Comparison of ENCODE assay signal across 8 cellular contexts in the genomic region with DNA sequence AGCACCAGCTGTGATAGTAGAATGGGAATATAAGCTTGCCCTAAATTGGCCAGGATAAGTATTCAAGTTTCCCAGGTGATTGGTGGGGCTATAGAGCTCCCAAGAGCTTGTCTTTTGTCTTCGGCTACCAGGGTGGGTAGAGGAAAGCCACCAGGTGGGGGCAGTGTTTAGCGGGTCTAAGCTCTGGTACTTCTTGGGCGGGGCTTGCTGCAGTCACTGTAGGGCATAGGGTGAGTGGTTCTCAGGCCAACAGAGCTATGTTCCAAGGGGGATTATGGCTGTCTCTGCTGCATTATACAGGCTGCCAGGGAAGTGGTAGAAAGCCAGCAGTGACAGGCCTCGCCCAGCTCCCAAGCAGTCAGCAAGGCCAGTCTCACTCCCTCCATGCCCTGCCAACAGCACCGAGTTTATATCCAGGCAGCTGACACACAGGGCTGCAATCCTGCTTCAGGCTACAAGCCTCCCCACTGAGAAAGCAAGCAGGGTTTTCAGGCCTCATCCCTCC.
A peak's percentile ranks its signal among the peaks of the same experiment; 100 is the strongest.
DNase-seq lines count a peak whose midpoint lies in the region; ATAC-seq and TF ChIP-seq lines count a peak whose summit lies in the region.

No MANE protein-coding gene starts in this region.

- H3K9me3 ChIP-seq in mammary epithelial cell (replicated peaks; ENCODE audit: insufficient read depth, low read length): no peaks in the 10 kb centered on the region

- CTCF ChIA-PET in mammary epithelial cell (lab: Charles Lee; ENCODE audit: low non-redundant PET): interaction anchor here (0.6 to 1.5 kb wide), 6 partner anchors 41 to 780 kb away, joined by 3 to 24 read pairs (median 4); no protein-coding TSS in a partner anchor

- TF ChIP-seq CTCF in mammary epithelial cell (conservative IDR thresholded peaks at IDR 0.05 in 1 of 2, IDR thresholded peaks at IDR 0.05 in 1 of 2; ENCODE audit: extremely low read depth in 1 of 2, insufficient read depth in 1 of 2, low read depth in 1 of 2, low read length in 2 of 2): peak; percentile 68 to 80

- no peaks in the 10 kb centered on the region for H4K20me1 ChIP-seq in mammary epithelial cell (ENCODE audit: insufficient read depth, low read length)

- intact Hi-C loops in mammary epithelial cell (cut with micrococcal nuclease): loop anchor here (1.0 to 2.0 kb wide), 3 partner anchors 44 to 132 kb away; no protein-coding TSS in a partner anchor

- DNase-seq in ELF-1 (ENCODE audit: low read depth, low spot score) (peak; percentile 95), LHCN-M2 (ENCODE audit: low read depth) (peak; percentile 68), UCSD-AML1 (lab: John Stamatoyannopoulos, UW; ENCODE audit: unreplicated experiment) (peak; percentile 68), mammary epithelial cell (peak; percentile 67), kidney tubule cell (ENCODE audit: low spot score) (peak; percentile 74), NCI-H345 (lab: John Stamatoyannopoulos, UW) (no peak)
- DNase-seq in stimulated activated CD4-positive, alpha-beta T cell treated with anti-CD3 and anti-CD28 coated beads, TNF-alpha, amount 100 ng/mL, for 4 hours (ENCODE audit: low read depth in 3 of 3): peak; percentile 28 to 38 (median 31)

- H3K79me2 ChIP-seq in mammary epithelial cell (ENCODE audit: insufficient read depth, low read length): no peaks in the 10 kb centered on the region

- H3K4me3 ChIP-seq in mammary epithelial cell (replicated peaks in 1 of 3; ENCODE audit: insufficient read depth in 1 of 3, low read depth in 2 of 3, low read length in 3 of 3): no peak overlapping the region

- H3K36me3 ChIP-seq in mammary epithelial cell (ENCODE audit: insufficient read depth, low read length): no peaks in the 10 kb centered on the region

- dilution Hi-C loops in mammary epithelial cell (cut with HindIII; ENCODE audit: low sequenced_read_pairs): loop anchor here (5.0 to 10.0 kb wide), 2 partner anchors 62 to 90 kb away; no protein-coding TSS in a partner anchor

- H3K27ac ChIP-seq in mammary epithelial cell (ENCODE audit: insufficient read depth, low read depth, low read length): no peak overlapping the region

- ATAC-seq in GM21529 (IDR thresholded peaks at IDR 0.05; ENCODE audit: unreplicated experiment): peak; percentile 93

- H3K4me2 ChIP-seq in mammary epithelial cell (ENCODE audit: insufficient read depth, low read depth, low read length): no peak overlapping the region

- peak overlapping the region; percentile 27 for H2AFZ ChIP-seq in mammary epithelial cell (ENCODE audit: low read depth, low read length)

- WGBS in mammary epithelial cell (ENCODE audit: low coverage, missing lambda C conversion rate): 23% methylated on average over 5 of the region's 5 CpGs

- in situ Hi-C loops in mammary epithelial cell (cut with MboI; ENCODE audit: low sequenced_read_pairs in 2 of 2): no loop called here

- H3K27me3 ChIP-seq in mammary epithelial cell (ENCODE audit: insufficient read depth, low read length): no peaks in the 10 kb centered on the region

- no peak overlapping the region for H3K9ac ChIP-seq in mammary epithelial cell (ENCODE audit: insufficient read depth, low read length)

- H3K4me1 ChIP-seq in mammary epithelial cell (ENCODE audit: insufficient read depth, low read length): no peaks in the 10 kb centered on the region

- BruUV-seq in mammary epithelial cell (replicated peaks; lab: Mats Ljungman, UMichigan): no TSS peak
